ENCODE assay signal across 1 cellular context in genomic region chr2:240136013-240136670, GRCh38.
TF ChIP-seq lines count a peak whose summit lies in the region.

Gene COPS9, minus strand, starts transcription at chr2:240136305. Its CDS starts 21 bp downstream, at chr2:240136284.

TF ChIP-seq in HepG2, 621 proteins besides CTCF, POLR2A, EP300 and RAD21 (continued from another document and continues in another):
- TF ChIP-seq SNAPC4 (CRISPR knock-in tag; IDR thresholded peaks at IDR 0.05) (no peak), CSRNP1 (CRISPR knock-in tag; IDR thresholded peaks at IDR 0.05) (peak; percentile 82; the same call in 1 of the 2 replicates), ZNF317 (CRISPR knock-in tag; IDR thresholded peaks at IDR 0.05) (no peak), PRMT3 (CRISPR knock-in tag; IDR thresholded peaks at IDR 0.05; ENCODE audit: borderline replicate concordance, low read depth) (no peak), SP5 (CRISPR knock-in tag; IDR thresholded peaks at IDR 0.05; ENCODE audit: borderline replicate concordance, low read depth) (no peak), SKI (IDR thresholded peaks at IDR 0.05; ENCODE audit: partially characterized antibody) (peak; percentile 79), STAG1 (CRISPR knock-in tag; IDR thresholded peaks at IDR 0.05) (no peak; the same call in 1 of the 2 replicates), CENPX (CRISPR knock-in tag; IDR thresholded peaks at IDR 0.05) (no peak), ZNF674 (CRISPR knock-in tag; IDR thresholded peaks at IDR 0.05; ENCODE audit: low read depth) (peak; percentile 47; the same call in 1 of the 2 replicates), BCL6 (CRISPR knock-in tag; IDR thresholded peaks at IDR 0.05) (no peak), ZNF792 (CRISPR knock-in tag; IDR thresholded peaks at IDR 0.05) (peak; percentile 52; the same call in 1 of the 2 replicates), ZNF670 (CRISPR knock-in tag; IDR thresholded peaks at IDR 0.05; ENCODE audit: borderline replicate concordance) (no peak), KDM6A (CRISPR knock-in tag; IDR thresholded peaks at IDR 0.05; ENCODE audit: low read depth) (no peak), REXO4 (CRISPR knock-in tag; IDR thresholded peaks at IDR 0.05; ENCODE audit: borderline replicate concordance) (no peak; the same call in 1 of the 2 replicates), SYNCRIP (IDR thresholded peaks at IDR 0.05; ENCODE audit: insufficient read depth, low read depth, low read length) (no peak), SNRNP70 (IDR thresholded peaks at IDR 0.05; ENCODE audit: low read depth, low read length) (no peak), ZNF572 (CRISPR knock-in tag; IDR thresholded peaks at IDR 0.05) (no peak), HOXA7 (CRISPR knock-in tag; IDR thresholded peaks at IDR 0.05) (0 out of 2 replicates have a peak, but pooled peaks have one; percentile 31), KMT2B (CRISPR knock-in tag; IDR thresholded peaks at IDR 0.05) (peak; percentile 91), ZSCAN21 (CRISPR knock-in tag; IDR thresholded peaks at IDR 0.05; ENCODE audit: borderline replicate concordance) (peak; percentile 87), MYNN (CRISPR knock-in tag; IDR thresholded peaks at IDR 0.05; ENCODE audit: low read depth) (no peak), GPBP1L1 (CRISPR knock-in tag; IDR thresholded peaks at IDR 0.05) (no peak), ZNF121 (CRISPR knock-in tag; IDR thresholded peaks at IDR 0.05) (no peak), ZNF207 (IDR thresholded peaks at IDR 0.05; ENCODE audit: borderline replicate concordance) (no peak), MTERF4 (CRISPR knock-in tag; IDR thresholded peaks at IDR 0.05) (peak; percentile 75; the same call in 1 of the 2 replicates)
- TF ChIP-seq, protein P1, sequence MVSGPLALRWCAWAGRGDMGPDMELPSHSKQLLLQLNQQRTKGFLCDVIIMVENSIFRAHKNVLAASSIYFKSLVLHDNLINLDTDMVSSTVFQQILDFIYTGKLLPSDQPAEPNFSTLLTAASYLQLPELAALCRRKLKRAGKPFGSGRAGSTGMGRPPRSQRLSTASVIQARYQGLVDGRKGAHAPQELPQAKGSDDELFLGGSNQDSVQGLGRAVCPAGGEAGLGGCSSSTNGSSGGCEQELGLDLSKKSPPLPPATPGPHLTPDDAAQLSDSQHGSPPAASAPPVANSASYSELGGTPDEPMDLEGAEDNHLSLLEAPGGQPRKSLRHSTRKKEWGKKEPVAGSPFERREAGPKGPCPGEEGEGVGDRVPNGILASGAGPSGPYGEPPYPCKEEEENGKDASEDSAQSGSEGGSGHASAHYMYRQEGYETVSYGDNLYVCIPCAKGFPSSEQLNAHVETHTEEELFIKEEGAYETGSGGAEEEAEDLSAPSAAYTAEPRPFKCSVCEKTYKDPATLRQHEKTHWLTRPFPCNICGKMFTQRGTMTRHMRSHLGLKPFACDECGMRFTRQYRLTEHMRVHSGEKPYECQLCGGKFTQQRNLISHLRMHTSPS (CRISPR knock-in tag; IDR thresholded peaks at IDR 0.05; ENCODE audit: low read depth): no peak
- TF ChIP-seq, protein P2, sequence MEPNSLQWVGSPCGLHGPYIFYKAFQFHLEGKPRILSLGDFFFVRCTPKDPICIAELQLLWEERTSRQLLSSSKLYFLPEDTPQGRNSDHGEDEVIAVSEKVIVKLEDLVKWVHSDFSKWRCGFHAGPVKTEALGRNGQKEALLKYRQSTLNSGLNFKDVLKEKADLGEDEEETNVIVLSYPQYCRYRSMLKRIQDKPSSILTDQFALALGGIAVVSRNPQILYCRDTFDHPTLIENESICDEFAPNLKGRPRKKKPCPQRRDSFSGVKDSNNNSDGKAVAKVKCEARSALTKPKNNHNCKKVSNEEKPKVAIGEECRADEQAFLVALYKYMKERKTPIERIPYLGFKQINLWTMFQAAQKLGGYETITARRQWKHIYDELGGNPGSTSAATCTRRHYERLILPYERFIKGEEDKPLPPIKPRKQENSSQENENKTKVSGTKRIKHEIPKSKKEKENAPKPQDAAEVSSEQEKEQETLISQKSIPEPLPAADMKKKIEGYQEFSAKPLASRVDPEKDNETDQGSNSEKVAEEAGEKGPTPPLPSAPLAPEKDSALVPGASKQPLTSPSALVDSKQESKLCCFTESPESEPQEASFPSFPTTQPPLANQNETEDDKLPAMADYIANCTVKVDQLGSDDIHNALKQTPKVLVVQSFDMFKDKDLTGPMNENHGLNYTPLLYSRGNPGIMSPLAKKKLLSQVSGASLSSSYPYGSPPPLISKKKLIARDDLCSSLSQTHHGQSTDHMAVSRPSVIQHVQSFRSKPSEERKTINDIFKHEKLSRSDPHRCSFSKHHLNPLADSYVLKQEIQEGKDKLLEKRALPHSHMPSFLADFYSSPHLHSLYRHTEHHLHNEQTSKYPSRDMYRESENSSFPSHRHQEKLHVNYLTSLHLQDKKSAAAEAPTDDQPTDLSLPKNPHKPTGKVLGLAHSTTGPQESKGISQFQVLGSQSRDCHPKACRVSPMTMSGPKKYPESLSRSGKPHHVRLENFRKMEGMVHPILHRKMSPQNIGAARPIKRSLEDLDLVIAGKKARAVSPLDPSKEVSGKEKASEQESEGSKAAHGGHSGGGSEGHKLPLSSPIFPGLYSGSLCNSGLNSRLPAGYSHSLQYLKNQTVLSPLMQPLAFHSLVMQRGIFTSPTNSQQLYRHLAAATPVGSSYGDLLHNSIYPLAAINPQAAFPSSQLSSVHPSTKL (CRISPR knock-in tag; IDR thresholded peaks at IDR 0.05): peak; percentile 53; the same call in 1 of the 2 replicates
- TF ChIP-seq, protein P3, sequence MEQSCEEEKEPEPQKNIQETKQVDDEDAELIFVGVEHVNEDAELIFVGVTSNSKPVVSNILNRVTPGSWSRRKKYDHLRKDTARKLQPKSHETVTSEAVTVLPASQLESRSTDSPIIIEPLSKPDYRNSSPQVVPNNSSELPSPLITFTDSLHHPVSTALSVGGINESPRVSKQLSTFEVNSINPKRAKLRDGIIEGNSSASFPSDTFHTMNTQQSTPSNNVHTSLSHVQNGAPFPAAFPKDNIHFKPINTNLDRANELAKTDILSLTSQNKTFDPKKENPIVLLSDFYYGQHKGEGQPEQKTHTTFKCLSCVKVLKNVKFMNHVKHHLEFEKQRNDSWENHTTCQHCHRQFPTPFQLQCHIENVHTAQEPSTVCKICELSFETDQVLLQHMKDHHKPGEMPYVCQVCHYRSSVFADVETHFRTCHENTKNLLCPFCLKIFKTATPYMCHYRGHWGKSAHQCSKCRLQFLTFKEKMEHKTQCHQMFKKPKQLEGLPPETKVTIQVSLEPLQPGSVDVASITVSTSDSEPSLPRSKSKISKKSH (CRISPR knock-in tag; IDR thresholded peaks at IDR 0.05; ENCODE audit: borderline replicate concordance): no peak; the same call in 1 of the 2 replicates
- TF ChIP-seq, protein P4, sequence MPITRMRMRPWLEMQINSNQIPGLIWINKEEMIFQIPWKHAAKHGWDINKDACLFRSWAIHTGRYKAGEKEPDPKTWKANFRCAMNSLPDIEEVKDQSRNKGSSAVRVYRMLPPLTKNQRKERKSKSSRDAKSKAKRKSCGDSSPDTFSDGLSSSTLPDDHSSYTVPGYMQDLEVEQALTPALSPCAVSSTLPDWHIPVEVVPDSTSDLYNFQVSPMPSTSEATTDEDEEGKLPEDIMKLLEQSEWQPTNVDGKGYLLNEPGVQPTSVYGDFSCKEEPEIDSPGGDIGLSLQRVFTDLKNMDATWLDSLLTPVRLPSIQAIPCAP (CRISPR knock-in tag; IDR thresholded peaks at IDR 0.05; ENCODE audit: low read depth): 0 out of 2 replicates have a peak, but pooled peaks have one; percentile 71
- TF ChIP-seq, protein P5, sequence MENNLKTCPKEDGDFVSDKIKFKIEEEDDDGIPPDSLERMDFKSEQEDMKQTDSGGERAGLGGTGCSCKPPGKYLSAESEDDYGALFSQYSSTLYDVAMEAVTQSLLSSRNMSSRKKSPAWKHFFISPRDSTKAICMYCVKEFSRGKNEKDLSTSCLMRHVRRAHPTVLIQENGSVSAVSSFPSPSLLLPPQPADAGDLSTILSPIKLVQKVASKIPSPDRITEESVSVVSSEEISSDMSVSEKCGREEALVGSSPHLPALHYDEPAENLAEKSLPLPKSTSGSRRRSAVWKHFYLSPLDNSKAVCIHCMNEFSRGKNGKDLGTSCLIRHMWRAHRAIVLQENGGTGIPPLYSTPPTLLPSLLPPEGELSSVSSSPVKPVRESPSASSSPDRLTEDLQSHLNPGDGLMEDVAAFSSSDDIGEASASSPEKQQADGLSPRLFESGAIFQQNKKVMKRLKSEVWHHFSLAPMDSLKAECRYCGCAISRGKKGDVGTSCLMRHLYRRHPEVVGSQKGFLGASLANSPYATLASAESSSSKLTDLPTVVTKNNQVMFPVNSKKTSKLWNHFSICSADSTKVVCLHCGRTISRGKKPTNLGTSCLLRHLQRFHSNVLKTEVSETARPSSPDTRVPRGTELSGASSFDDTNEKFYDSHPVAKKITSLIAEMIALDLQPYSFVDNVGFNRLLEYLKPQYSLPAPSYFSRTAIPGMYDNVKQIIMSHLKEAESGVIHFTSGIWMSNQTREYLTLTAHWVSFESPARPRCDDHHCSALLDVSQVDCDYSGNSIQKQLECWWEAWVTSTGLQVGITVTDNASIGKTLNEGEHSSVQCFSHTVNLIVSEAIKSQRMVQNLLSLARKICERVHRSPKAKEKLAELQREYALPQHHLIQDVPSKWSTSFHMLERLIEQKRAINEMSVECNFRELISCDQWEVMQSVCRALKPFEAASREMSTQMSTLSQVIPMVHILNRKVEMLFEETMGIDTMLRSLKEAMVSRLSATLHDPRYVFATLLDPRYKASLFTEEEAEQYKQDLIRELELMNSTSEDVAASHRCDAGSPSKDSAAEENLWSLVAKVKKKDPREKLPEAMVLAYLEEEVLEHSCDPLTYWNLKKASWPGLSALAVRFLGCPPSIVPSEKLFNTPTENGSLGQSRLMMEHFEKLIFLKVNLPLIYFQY (CRISPR knock-in tag; IDR thresholded peaks at IDR 0.05; ENCODE audit: borderline replicate concordance): no peak
